13 cellular contexts compared by ENCODE assay signal in genomic region chr15:98077186-98077585, GRCh38.
DNase-seq lines count a peak whose midpoint lies in the region; ATAC-seq, FAIRE-seq and TF ChIP-seq lines count a peak whose summit lies in the region.
"Had no signal": no experiment of that assay in that cellular context is flagged by ENCODE, and none has a peak within 500 bp of the region (broad histone marks: within the 10 kb centered on the region; RNA-seq: fewer than 3 reads in every experiment).

No MANE protein-coding gene starts in this region.

- H4K20me1 ChIP-seq in astrocyte (ENCODE audit: insufficient read depth, low read length): no peaks in the 10 kb centered on the region

- H3K27me3 Mint-ChIP-seq in astrocyte (ENCODE audit: low read depth, unreplicated experiment): no peaks in the 10 kb centered on the region

- peaks cover 28% of the 10 kb centered on the region for H3K4me1 Mint-ChIP-seq in astrocyte (ENCODE audit: low read depth, unreplicated experiment)

- no peak overlapping the region for H3K4me3 ChIP-seq in astrocyte (ENCODE audit: insufficient read depth, low read depth, low read length)
- no peak overlapping the region for H3K4me3 ChIP-seq in skin epidermis
- H3K4me3 ChIP-seq: GM12878 had no signal

- H3K9ac ChIP-seq in astrocyte (ENCODE audit: low read length): no peak overlapping the region

- DNase-seq in Caki2 (ENCODE audit: low read depth) (peak; percentile 62), astrocyte (ENCODE audit: low read depth) (no peak), islet precursor cell (peak; percentile 68), hepatic stellate cell (ENCODE audit: low spot score) (no peak)
- DNase-seq: activated effector memory CD4-positive, alpha-beta T cell treated with anti-CD3 and anti-CD28 coated beads, Interleukin-2, amount 50 U/mL, for 16 hours; dermis blood vessel endothelial cell; IMR-90 had no signal

- H3K4me3 Mint-ChIP-seq in astrocyte (ENCODE audit: unreplicated experiment): no peak overlapping the region

- no peak for ATAC-seq in GM18520 (IDR thresholded peaks at IDR 0.05; ENCODE audit: unreplicated experiment)
- no peak for ATAC-seq in GM21529 (IDR thresholded peaks at IDR 0.05; ENCODE audit: unreplicated experiment)
- ATAC-seq in HG02970 (IDR thresholded peaks at IDR 0.05; ENCODE audit: low FRiP score, unreplicated experiment): no peak
- ATAC-seq: GM12878, Panc1 had no signal

- no peaks in the 10 kb centered on the region for H3K9me3 ChIP-seq in astrocyte (ENCODE audit: insufficient read depth, low read depth, low read length)

- TF ChIP-seq CTCF in astrocyte (IDR thresholded peaks at IDR 0.05; ENCODE audit: insufficient read depth, low read depth, low read length): no peak

- H3K27ac ChIP-seq in astrocyte (ENCODE audit: low read depth, low read length): no peak overlapping the region
- peak overlapping the region in 19 of 21 experiments; percentile 10 to 85 (median 63) for H3K27ac ChIP-seq in skin epidermis

- H3K9me3 Mint-ChIP-seq in astrocyte (ENCODE audit: unreplicated experiment): no peaks in the 10 kb centered on the region

- no peaks in the 10 kb centered on the region for H3K4me1 ChIP-seq in astrocyte (ENCODE audit: insufficient read depth, low read length)

- in situ Hi-C loops in Caki2 (cut with HindIII; ENCODE audit: low pct_unique_long_range_greater_than_20kb, low sequenced_read_pairs): no loop called here

- no peak overlapping the region for H3K4me2 ChIP-seq in astrocyte (ENCODE audit: low read length)

- H3K79me2 ChIP-seq in astrocyte (ENCODE audit: insufficient read depth, low read length): no peaks in the 10 kb centered on the region

- no peaks in the 10 kb centered on the region for H3K36me3 ChIP-seq in astrocyte (ENCODE audit: insufficient read depth, low read length)

- no peak overlapping the region for H2AFZ ChIP-seq in astrocyte (ENCODE audit: low read depth, low read length)

- no peaks in the 10 kb centered on the region for H3K27me3 ChIP-seq in astrocyte (ENCODE audit: insufficient read depth, low read length)

- FAIRE-seq in astrocyte (lab: Jason Lieb, UNC): no peak
- FAIRE-seq: GM12878 had no signal

- peak overlapping the region; percentile 99 for H3K27ac Mint-ChIP-seq in astrocyte (ENCODE audit: unreplicated experiment)

- H3K36me3 Mint-ChIP-seq in astrocyte (ENCODE audit: low read depth, unreplicated experiment): no peaks in the 10 kb centered on the region

Comparison
In these comparisons a context has a peak if more than half of its experiments do, and no peak if none do; other contexts are left out.
1. DNase-seq: peak in Caki2 (single experiment) and islet precursor cell (single experiment); none in astrocyte (single experiment) and hepatic stellate cell (single experiment).